In the genomic region with DNA sequence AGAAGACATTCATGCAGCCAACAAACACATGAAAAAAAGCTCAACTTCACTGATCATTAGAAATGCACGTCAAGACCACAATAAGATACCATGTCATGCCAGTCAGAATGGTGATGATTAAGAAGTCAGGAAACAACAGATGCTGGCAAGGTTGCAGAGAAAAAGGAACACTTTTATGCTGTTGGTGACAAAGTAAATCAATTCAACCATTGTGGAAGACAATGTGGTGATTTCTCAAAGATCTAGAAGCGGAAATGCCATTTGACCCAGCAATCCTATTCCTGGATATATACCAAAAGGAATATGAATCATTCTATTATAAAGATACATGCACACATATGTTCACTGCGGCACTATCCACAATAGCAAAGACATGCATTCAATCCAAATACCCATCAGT, we compare ENCODE assay signal across 22 cellular contexts.
DNase-seq lines count a peak whose midpoint lies in the region; TF ChIP-seq lines count a peak whose summit lies in the region.
"Had no signal": no experiment of that assay in that cellular context is flagged by ENCODE, and none has a peak within 500 bp of the region (broad histone marks: within the 10 kb centered on the region; RNA-seq: fewer than 3 reads in every experiment).

No MANE protein-coding gene starts in this region.

- no peak for TF ChIP-seq CTCF in HFFc6 (IDR thresholded peaks at IDR 0.05)
- no peak for TF ChIP-seq CTCF in right atrium auricular region (IDR thresholded peaks at IDR 0.05)

- H3K27me3 Mint-ChIP-seq in activated CD4-positive, alpha-beta memory T cell treated with anti-CD3 and anti-CD28 coated beads, Interleukin-2, amount 10 ng/mL, durations not matched to agents 7 days and 5 days = no peaks in the 10 kb centered on the region
- H3K27me3 Mint-ChIP-seq in HFFc6 (ENCODE audit: insufficient read depth) = peaks cover 3% of the 10 kb centered on the region
- H3K27me3 Mint-ChIP-seq: CD4-positive, alpha-beta T cell; CD8-positive, alpha-beta memory T cell had no signal

- H3K9me3 ChIP-seq in right atrium auricular region = no peaks in the 10 kb centered on the region
- H3K9me3 ChIP-seq: A549; BE2C; BLaER1 treated with 17β-estradiol and CSF1 and Interleukin-3, amounts not matched to agents 10 nM and 100 nM had no signal

- no peak overlapping the region for H3K27ac ChIP-seq in right atrium auricular region
- H3K27ac ChIP-seq: A549; BLaER1 treated with 17β-estradiol and CSF1 and Interleukin-3, amounts not matched to agents 10 nM and 100 nM had no signal

- no peaks in the 10 kb centered on the region for H3K27me3 ChIP-seq in right atrium auricular region
- H3K27me3 ChIP-seq: BE2C; BLaER1 treated with 17β-estradiol and CSF1 and Interleukin-3, amounts not matched to agents 10 nM and 100 nM had no signal

- peaks cover 9% of the 10 kb centered on the region for H3K9me3 Mint-ChIP-seq in activated CD4-positive, alpha-beta memory T cell treated with anti-CD3 and anti-CD28 coated beads, Interleukin-2, amount 10 ng/mL, durations not matched to agents 7 days and 5 days
- H3K9me3 Mint-ChIP-seq in HFFc6 = no peaks in the 10 kb centered on the region; the same call in 1 of the 2 replicates
- H3K9me3 Mint-ChIP-seq: GM23338, H9 had no signal

- DNase-seq in ELR (ENCODE audit: low read depth) = peak; percentile 7
- peak; percentile 71 for DNase-seq in HT1080 (ENCODE audit: low read depth)
- peak; percentile 45 for DNase-seq in SK-MEL-5 (ENCODE audit: low read depth, low spot score)
- peak; percentile 70 for DNase-seq in foreskin melanocyte
- no peak for DNase-seq in activated CD4-positive, alpha-beta memory T cell treated with anti-CD3 and anti-CD28 coated beads, Interleukin-2, amount 10 ng/mL, durations not matched to agents 7 days and 5 days
- no peak for DNase-seq in HFFc6
- no peak for DNase-seq in right atrium auricular region (ENCODE audit: low spot score)
- DNase-seq: 8988T; ACHN; AML-193; BE2C; CD4-positive, alpha-beta T cell; CD8-positive, alpha-beta memory T cell; DMS 273 treated with DMSO at 0.1 percent for 48 hours; DMS79; EL; GF-D8; H9 had no signal

- H3K27ac Mint-ChIP-seq in activated CD4-positive, alpha-beta memory T cell treated with anti-CD3 and anti-CD28 coated beads, Interleukin-2, amount 10 ng/mL, durations not matched to agents 7 days and 5 days = no peak overlapping the region
- no peak overlapping the region for H3K27ac Mint-ChIP-seq in HFFc6
- H3K27ac Mint-ChIP-seq: CD14-positive monocyte; CD4-positive, alpha-beta T cell; CD8-positive, alpha-beta memory T cell; GM23338; H9 had no signal

- in situ Hi-C loops in SK-MEL-5 (cut with HindIII; ENCODE audit: low pct_unique_long_range_greater_than_20kb, low sequenced_read_pairs) = no loop called here

- POLR2A ChIA-PET in activated CD4-positive, alpha-beta memory T cell treated with anti-CD3 and anti-CD28 coated beads, Interleukin-2, amount 10 ng/mL, durations not matched to agents 7 days and 5 days (lab: Charles Lee) = no interaction called here

- no peak overlapping the region for H3K4me3 Mint-ChIP-seq in activated CD4-positive, alpha-beta memory T cell treated with anti-CD3 and anti-CD28 coated beads, Interleukin-2, amount 10 ng/mL, durations not matched to agents 7 days and 5 days
- no peak overlapping the region for H3K4me3 Mint-ChIP-seq in HFFc6
- H3K4me3 Mint-ChIP-seq: CD14-positive monocyte; CD4-positive, alpha-beta T cell; CD8-positive, alpha-beta memory T cell; GM23338; H9 had no signal

- no peaks in the 10 kb centered on the region for H3K4me1 ChIP-seq in right atrium auricular region
- H3K4me1 ChIP-seq: A549; BE2C; BLaER1 treated with 17β-estradiol and CSF1 and Interleukin-3, amounts not matched to agents 10 nM and 100 nM had no signal

- CTCF ChIA-PET in activated CD4-positive, alpha-beta memory T cell treated with anti-CD3 and anti-CD28 coated beads, Interleukin-2, amount 10 ng/mL, durations not matched to agents 7 days and 5 days (lab: Charles Lee) = no interaction called here

- H3K36me3 Mint-ChIP-seq in activated CD4-positive, alpha-beta memory T cell treated with anti-CD3 and anti-CD28 coated beads, Interleukin-2, amount 10 ng/mL, durations not matched to agents 7 days and 5 days (ENCODE audit: low read depth) = no peaks in the 10 kb centered on the region
- H3K36me3 Mint-ChIP-seq in HFFc6 (ENCODE audit: low read depth) = no peaks in the 10 kb centered on the region
- H3K36me3 Mint-ChIP-seq: CD14-positive monocyte; CD8-positive, alpha-beta memory T cell had no signal

- H3K36me3 ChIP-seq in right atrium auricular region = no peaks in the 10 kb centered on the region
- H3K36me3 ChIP-seq: BE2C; BLaER1 treated with 17β-estradiol and CSF1 and Interleukin-3, amounts not matched to agents 10 nM and 100 nM had no signal

- no peaks in the 10 kb centered on the region for H3K4me1 Mint-ChIP-seq in activated CD4-positive, alpha-beta memory T cell treated with anti-CD3 and anti-CD28 coated beads, Interleukin-2, amount 10 ng/mL, durations not matched to agents 7 days and 5 days
- H3K4me1 Mint-ChIP-seq in HFFc6 (ENCODE audit: low read depth) = no peaks in the 10 kb centered on the region
- H3K4me1 Mint-ChIP-seq: CD14-positive monocyte; CD8-positive, alpha-beta memory T cell; GM23338; H9 had no signal

- no peak overlapping the region for H3K4me3 ChIP-seq in right atrium auricular region
- H3K4me3 ChIP-seq: A549; BLaER1 treated with 17β-estradiol and CSF1 and Interleukin-3, amounts not matched to agents 10 nM and 100 nM; GM23338 had no signal

Comparison
In these comparisons a context has a peak if more than half of its experiments do, and no peak if none do; other contexts are left out.
1. DNase-seq: peak in ELR (single experiment), HT1080 (single experiment), SK-MEL-5 (single experiment) and foreskin melanocyte (single experiment); none in activated CD4-positive, alpha-beta memory T cell treated with anti-CD3 and anti-CD28 coated beads, Interleukin-2, amount 10 ng/mL, durations not matched to agents 7 days and 5 days (single experiment), HFFc6 (single experiment) and right atrium auricular region (single experiment).